ENCODE assay signal across 17 cellular contexts in genomic region chr15:89495638-89496145, GRCh38. TPM values are rescaled to one million over a fixed set of nuclear protein-coding genes. Genes with fewer than 3 reads are reported as not detected.
DNase-seq lines count a peak whose midpoint lies in the region; ATAC-seq and TF ChIP-seq lines count a peak whose summit lies in the region.
"Had no signal": no experiment of that assay in that cellular context is flagged by ENCODE, and none has a peak within 500 bp of the region (broad histone marks: within the 10 kb centered on the region; RNA-seq: fewer than 3 reads in every experiment).

No MANE protein-coding gene starts in this region.

- H3F3A ChIP-seq in MM.1S (ENCODE audit: insufficient read depth, low read length) = no peaks in the 10 kb centered on the region

- no peak overlapping the region for H2AFZ ChIP-seq in MM.1S (ENCODE audit: low read length)

- no peaks in the 10 kb centered on the region for H3K9me3 Mint-ChIP-seq in activated CD8-positive, alpha-beta T cell treated with anti-CD3 and anti-CD28 coated beads, Interleukin-2, amount 10 ng/mL, durations not matched to agents 7 days and 5 days (ENCODE audit: insufficient read depth)
- H3K9me3 Mint-ChIP-seq in activated CD8-positive, alpha-beta T cell treated with anti-CD3 and anti-CD28 coated beads for 36 hours = no peaks in the 10 kb centered on the region
- H3K9me3 Mint-ChIP-seq: activated CD4-positive, alpha-beta memory T cell treated with anti-CD3 and anti-CD28 coated beads for 36 hours; activated naive CD4-positive, alpha-beta T cell treated with anti-CD3 and anti-CD28 coated beads, Interleukin-2, amount 50 U/mL, for 72 hours; neural crest cell had no signal

- H3K27me3 ChIP-seq in MM.1S (replicated peaks; ENCODE audit: insufficient read depth, low read length) (peaks cover 26% of the 10 kb centered on the region), esophagus (ENCODE audit: control insufficient read depth in 1 of 2, insufficient read depth in 2 of 2, low read length in 2 of 2) (peaks cover 0 to 5% of the 10 kb centered on the region in 2 donors), colonic mucosa (peaks cover 11% of the 10 kb centered on the region)

- H3K27ac ChIP-seq in MM.1S (ENCODE audit: low read length) = no peak overlapping the region
- peak overlapping the region; percentile 88 to 92 for H3K27ac ChIP-seq in esophagus (ENCODE audit: low read depth in 2 of 2, low read length in 1 of 2)
- no peak overlapping the region for H3K27ac ChIP-seq in skin epidermis
- H3K27ac ChIP-seq in colonic mucosa = no peak overlapping the region
- H3K27ac ChIP-seq: heart right ventricle had no signal

- CTCF ChIA-PET in activated CD8-positive, alpha-beta T cell treated with anti-CD3 and anti-CD28 coated beads, Interleukin-2, amount 10 ng/mL, durations not matched to agents 7 days and 5 days (lab: Charles Lee) = no interaction called here
- CTCF ChIA-PET in activated CD8-positive, alpha-beta T cell treated with anti-CD3 and anti-CD28 coated beads for 36 hours (lab: Charles Lee) = interaction anchor here (1.2 to 1.5 kb wide), 5 partner anchors 12 to 160 kb away, joined by 3 to 4 read pairs (median 3); no protein-coding TSS in a partner anchor

- DNase-seq in activated CD8-positive, alpha-beta T cell treated with anti-CD3 and anti-CD28 coated beads, Interleukin-2, amount 10 ng/mL, durations not matched to agents 7 days and 5 days = no peak
- no peak for DNase-seq in activated CD8-positive, alpha-beta T cell treated with anti-CD3 and anti-CD28 coated beads for 36 hours
- DNase-seq in MM.1S (peak; percentile 60), DMS53 treated with DMSO at 0.1 percent for 48 hours (lab: John Stamatoyannopoulos, UW; ENCODE audit: unreplicated experiment) (no peak), colonic mucosa (no peak)
- DNase-seq: 8988T; heart right ventricle; NCI-H2081; stimulated activated CD4-positive, alpha-beta T cell treated with anti-CD3 and anti-CD28 coated beads, Interleukin-4, amount 100 ng/mL, for 4 hours; stimulated activated naive CD4-positive, alpha-beta T cell treated with Interleukin-2 at 50 U/mL for 16 hours had no signal

- no peaks in the 10 kb centered on the region for H3K36me3 ChIP-seq in MM.1S (replicated peaks; ENCODE audit: insufficient read depth, low read length)
- peaks cover 0 to 23% of the 10 kb centered on the region in 2 donors for H3K36me3 ChIP-seq in esophagus (ENCODE audit: control insufficient read depth in 2 of 2, insufficient read depth in 2 of 2, low read length in 1 of 2)
- no peaks in the 10 kb centered on the region for H3K36me3 ChIP-seq in colonic mucosa
- H3K36me3 ChIP-seq: heart right ventricle had no signal

- no peak overlapping the region for H3K4me3 Mint-ChIP-seq in activated CD8-positive, alpha-beta T cell treated with anti-CD3 and anti-CD28 coated beads, Interleukin-2, amount 10 ng/mL, durations not matched to agents 7 days and 5 days
- no peak overlapping the region for H3K4me3 Mint-ChIP-seq in activated CD8-positive, alpha-beta T cell treated with anti-CD3 and anti-CD28 coated beads for 36 hours
- H3K4me3 Mint-ChIP-seq: activated CD4-positive, alpha-beta memory T cell treated with anti-CD3 and anti-CD28 coated beads for 36 hours had no signal

- no peak for TF ChIP-seq CTCF in activated CD8-positive, alpha-beta T cell treated with anti-CD3 and anti-CD28 coated beads for 36 hours (IDR thresholded peaks at IDR 0.05)
- TF ChIP-seq CTCF in MM.1S (IDR thresholded peaks at IDR 0.05; ENCODE audit: low read length) (no peak), colonic mucosa (IDR thresholded peaks at IDR 0.05) (no peak)

- no peak overlapping the region for H3K27ac Mint-ChIP-seq in activated CD8-positive, alpha-beta T cell treated with anti-CD3 and anti-CD28 coated beads, Interleukin-2, amount 10 ng/mL, durations not matched to agents 7 days and 5 days
- no peak overlapping the region for H3K27ac Mint-ChIP-seq in activated CD8-positive, alpha-beta T cell treated with anti-CD3 and anti-CD28 coated beads for 36 hours
- H3K27ac Mint-ChIP-seq: activated CD4-positive, alpha-beta memory T cell treated with anti-CD3 and anti-CD28 coated beads for 36 hours; activated naive CD4-positive, alpha-beta T cell treated with anti-CD3 and anti-CD28 coated beads, Interleukin-2, amount 50 U/mL, for 72 hours had no signal

- intact Hi-C loops in activated CD8-positive, alpha-beta T cell treated with anti-CD3 and anti-CD28 coated beads for 36 hours (cut with micrococcal nuclease) = no loop called here
- intact Hi-C loops in colonic mucosa (cut with DNase I) = loop anchor here (5.0 kb wide), 1 partner anchor 62 kb away; no protein-coding TSS in a partner anchor

- H3K27me3 Mint-ChIP-seq in activated CD8-positive, alpha-beta T cell treated with anti-CD3 and anti-CD28 coated beads, Interleukin-2, amount 10 ng/mL, durations not matched to agents 7 days and 5 days (ENCODE audit: low read depth) = peaks cover 35% of the 10 kb centered on the region
- peaks cover 47% of the 10 kb centered on the region for H3K27me3 Mint-ChIP-seq in activated CD8-positive, alpha-beta T cell treated with anti-CD3 and anti-CD28 coated beads for 36 hours

- WGBS in esophagus, 2 donors = 66 to 68% methylated on average over 10 of the region's 10 CpGs

- H3K9me3 ChIP-seq in MM.1S (replicated peaks; ENCODE audit: insufficient read depth, low read length) = no peaks in the 10 kb centered on the region
- no peaks in the 10 kb centered on the region for H3K9me3 ChIP-seq in esophagus (ENCODE audit: control insufficient read depth in 2 of 2, insufficient read depth in 1 of 2, low read depth in 1 of 2, low read length in 1 of 2)
- H3K9me3 ChIP-seq in colonic mucosa = no peaks in the 10 kb centered on the region
- H3K9me3 ChIP-seq: heart right ventricle had no signal

- H3K4me1 Mint-ChIP-seq in activated CD8-positive, alpha-beta T cell treated with anti-CD3 and anti-CD28 coated beads, Interleukin-2, amount 10 ng/mL, durations not matched to agents 7 days and 5 days (ENCODE audit: low read depth) = peaks cover 13% of the 10 kb centered on the region
- peaks cover 8% of the 10 kb centered on the region for H3K4me1 Mint-ChIP-seq in activated CD8-positive, alpha-beta T cell treated with anti-CD3 and anti-CD28 coated beads for 36 hours (ENCODE audit: low read depth)

- no peaks in the 10 kb centered on the region for H3K9me2 ChIP-seq in MM.1S (replicated peaks; ENCODE audit: insufficient read depth, low read length)

- no peaks in the 10 kb centered on the region for H3K36me3 Mint-ChIP-seq in activated CD8-positive, alpha-beta T cell treated with anti-CD3 and anti-CD28 coated beads, Interleukin-2, amount 10 ng/mL, durations not matched to agents 7 days and 5 days (ENCODE audit: low read depth)
- no peaks in the 10 kb centered on the region for H3K36me3 Mint-ChIP-seq in activated CD8-positive, alpha-beta T cell treated with anti-CD3 and anti-CD28 coated beads for 36 hours (ENCODE audit: low read depth)
- H3K36me3 Mint-ChIP-seq: activated CD4-positive, alpha-beta memory T cell treated with anti-CD3 and anti-CD28 coated beads for 36 hours; activated naive CD4-positive, alpha-beta T cell treated with anti-CD3 and anti-CD28 coated beads, Interleukin-2, amount 50 U/mL, for 72 hours had no signal

- no peaks in the 10 kb centered on the region for H4K20me1 ChIP-seq in MM.1S (ENCODE audit: insufficient read depth, low read length)

- peak overlapping the region; percentile 53; the same call in 1 of the 2 replicates for H3K4me2 ChIP-seq in MM.1S (ENCODE audit: low read depth, low read length)

- POLR2A ChIA-PET in activated CD8-positive, alpha-beta T cell treated with anti-CD3 and anti-CD28 coated beads, Interleukin-2, amount 10 ng/mL, durations not matched to agents 7 days and 5 days (lab: Charles Lee) = no interaction called here
- POLR2A ChIA-PET in activated CD8-positive, alpha-beta T cell treated with anti-CD3 and anti-CD28 coated beads for 36 hours (lab: Charles Lee) = no interaction called here

- H3K9ac ChIP-seq in MM.1S (ENCODE audit: low read length) (no peak overlapping the region), colonic mucosa (ENCODE audit: low read depth in 2 of 2, low read length in 2 of 2) (no peak overlapping the region)

- H3K79me2 ChIP-seq in MM.1S (ENCODE audit: low read length) = no peaks in the 10 kb centered on the region

- ATAC-seq in activated CD8-positive, alpha-beta T cell treated with anti-CD3 and anti-CD28 coated beads, Interleukin-2, amount 10 ng/mL, durations not matched to agents 7 days and 5 days = peak; percentile 28
- no peak for ATAC-seq in activated CD8-positive, alpha-beta T cell treated with anti-CD3 and anti-CD28 coated beads for 36 hours
- ATAC-seq in GM18870 (IDR thresholded peaks at IDR 0.05; ENCODE audit: unreplicated experiment) = no peak

- H3K4me1 ChIP-seq in MM.1S (ENCODE audit: low read length) (peaks cover 8% of the 10 kb centered on the region; the same call in 1 of the 2 replicates), esophagus (ENCODE audit: control insufficient read depth in 2 of 2, insufficient read depth in 2 of 2, low read length in 1 of 2) (peaks cover 5% of the 10 kb centered on the region in 2 donors), colonic mucosa (peaks cover 3% of the 10 kb centered on the region)

- H3K4me3 ChIP-seq in MM.1S (ENCODE audit: low read length) (peak overlapping the region; percentile 10; the same call in 1 of the 2 replicates), esophagus (ENCODE audit: low read depth in 1 of 2, low read length in 2 of 2) (peak overlapping the region; percentile 67 to 72), skin epidermis (peak overlapping the region in 4 of 7 experiments; percentile 3 to 36 (median 23)), colonic mucosa (no peak overlapping the region)

RNA-seq across cellular contexts. Expression of gene RHCG, which starts 0.7 kb away (rescaled TPM):
- not detected for total RNA-seq in activated CD8-positive, alpha-beta T cell treated with anti-CD3 and anti-CD28 coated beads, Interleukin-2, amount 10 ng/mL, durations not matched to agents 7 days and 5 days
- total RNA-seq in activated CD8-positive, alpha-beta T cell treated with anti-CD3 and anti-CD28 coated beads for 36 hours = not detected
- polyA plus RNA-seq in esophagus = 1,000 to 10,000 TPM; 3,283 to 3,991 TPM
- total RNA-seq in colonic mucosa = under 1 TPM; 0.48 to 0.67 TPM
- total RNA-seq: activated CD4-positive, alpha-beta memory T cell treated with anti-CD3 and anti-CD28 coated beads for 36 hours; activated naive CD4-positive, alpha-beta T cell treated with anti-CD3 and anti-CD28 coated beads, Interleukin-2, amount 50 U/mL, for 72 hours; epithelial cell of proximal tubule; neural crest cell had no signal

Comparison
In these comparisons a context has a peak if more than half of its experiments do, and no peak if none do; other contexts are left out.
1. H3K27ac ChIP-seq: peak in esophagus (2 of 2); none in MM.1S (single experiment), skin epidermis (0 of 21) and colonic mucosa (single experiment).